In the genomic region with DNA sequence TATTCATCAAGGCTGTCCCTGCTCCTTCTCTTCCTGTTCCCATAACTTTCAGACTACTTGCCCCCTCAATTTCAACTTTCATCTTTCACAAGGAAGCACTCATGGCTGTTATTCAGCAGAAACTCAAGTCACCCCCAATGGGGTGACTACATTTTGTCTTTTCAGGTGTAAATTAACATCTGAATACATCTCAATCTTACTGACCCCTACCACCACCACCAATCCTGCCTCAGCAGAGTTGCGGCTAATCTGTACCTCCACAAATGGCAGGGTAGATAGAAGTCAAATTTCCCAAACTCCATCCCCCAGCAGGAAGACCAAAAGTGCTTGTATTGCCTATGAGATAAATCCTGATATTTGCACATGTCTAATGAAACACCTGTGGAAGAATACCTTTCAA, we compare ENCODE assay signal across 28 cellular contexts. TPM values are rescaled to one million over a fixed set of nuclear protein-coding genes. Genes with fewer than 3 reads are reported as not detected.
"Had no signal": no experiment of that assay in that cellular context is flagged by ENCODE, and none has a peak within 500 bp of the region (broad histone marks: within the 10 kb centered on the region; RNA-seq: fewer than 3 reads in every experiment).

No MANE protein-coding gene starts in this region.

- H3K4me3 ChIP-seq: esophagus muscularis mucosa, gastroesophageal sphincter, heart right ventricle, left lung, pancreas, right lobe of liver, smooth muscle cell, stomach, testis had no signal

- H3K36me3 ChIP-seq: esophagus muscularis mucosa, gastroesophageal sphincter, heart right ventricle, left lung, pancreas, right lobe of liver, stomach had no signal

- FAIRE-seq: endothelial cell of umbilical vein, kidney, pancreas had no signal

- H3K27me3 ChIP-seq: testis had no signal

- H3K4me1 ChIP-seq: pancreas had no signal

- H3K4me2 ChIP-seq: smooth muscle cell had no signal

- H3K9me3 ChIP-seq: gastroesophageal sphincter, heart right ventricle, left lung, pancreas, right lobe of liver, stomach, testis had no signal

- DNase-seq: activated CD4-positive, alpha-beta T cell treated with anti-CD3 and anti-CD28 coated beads, Interleukin-2, amount 10 ng/mL, durations not matched to agents 7 days and 5 days; activated CD8-positive, alpha-beta memory T cell treated with anti-CD3 and anti-CD28 coated beads, Interleukin-2, amount 50 U/mL, for 4 hours; activated effector memory CD4-positive, alpha-beta T cell treated with Interleukin-2 at 50 U/mL for 16 hours; activated naive CD4-positive, alpha-beta T cell treated with anti-CD3 and anti-CD28 coated beads, Interleukin-2, amount 10 ng/mL, durations not matched to agents 7 days and 5 days; activated naive CD8-positive, alpha-beta T cell treated with anti-CD3 and anti-CD28 coated beads, Interleukin-2, amount 50 U/mL, for 24 hours; activated T-cell treated with anti-CD3 and anti-CD28 coated beads, Interleukin-2, amount 50 U/mL, for 4 hours; anterior cingulate cortex; cerebellar nuclear complex; effector CD8-positive, alpha-beta T cell; heart right ventricle; kidney; left lung; mammary epithelial cell; midbrain; nephron progenitor cell; pancreas; right lobe of liver; stimulated activated CD4-positive, alpha-beta T cell treated with anti-CD3 and anti-CD28 coated beads, Interleukin-4, amount 100 ng/mL, for 24 hours; stomach; T-helper 1 cell; T-helper 9 cell; testis had no signal

- ATAC-seq: activated naive CD8-positive, alpha-beta T cell treated with anti-CD3 and anti-CD28 coated beads, Interleukin-2, amount 50 U/mL, for 24 hours; activated T-cell treated with anti-CD3 and anti-CD28 coated beads, Interleukin-2, amount 50 U/mL, for 4 hours; gastroesophageal sphincter; heart right ventricle; left lung; pancreas; right lobe of liver; stimulated activated effector memory CD8-positive, alpha-beta T cell treated with anti-CD3 and anti-CD28 coated beads, Interleukin-12 subunit alpha, Interleukin-12 subunit beta, amount 100 ng/mL, for 72 hours had no signal

- H3K27ac ChIP-seq: esophagus muscularis mucosa, gastroesophageal sphincter, heart right ventricle, left lung, pancreas, right lobe of liver, stomach, testis had no signal

RNA-seq across cellular contexts. Expression of gene SOX2, which starts 19.2 kb away (rescaled TPM):
- total RNA-seq: activated CD4-positive, alpha-beta T cell treated with anti-CD3 and anti-CD28 coated beads, Interleukin-2, amount 10 ng/mL, durations not matched to agents 7 days and 5 days; mammary epithelial cell; myocyte; right lobe of liver; smooth muscle cell had no signal
- polyA plus RNA-seq: mammary epithelial cell, smooth muscle cell had no signal
